Comparison of ENCODE assay signal across 22 cellular contexts in the genomic region with DNA sequence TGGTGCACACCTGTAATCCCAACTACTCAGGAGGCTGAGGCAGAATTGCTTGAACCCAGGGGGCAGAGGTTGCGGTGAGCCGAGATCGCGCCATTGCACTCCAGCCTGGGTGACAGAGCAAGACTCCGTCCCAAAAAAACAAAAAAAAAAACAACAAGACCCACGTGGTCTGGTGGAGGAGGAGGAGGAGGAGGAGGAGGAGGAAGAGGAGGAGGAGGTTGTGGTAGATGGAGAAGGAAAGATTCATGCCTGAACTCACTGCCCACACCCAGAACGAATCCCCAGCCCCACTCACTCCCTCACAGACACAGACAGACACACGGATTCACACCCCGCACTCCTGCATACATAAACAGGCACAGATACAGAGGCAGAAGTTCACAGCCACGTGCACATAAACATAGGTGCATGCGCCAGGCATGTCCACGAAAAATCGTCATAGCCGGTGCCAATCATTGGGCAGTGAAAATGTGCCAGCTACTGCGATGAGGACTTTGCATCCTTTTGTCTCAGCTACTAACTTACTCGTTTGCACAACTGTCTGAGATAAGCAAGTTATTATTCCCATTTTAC.
"Had no signal": no experiment of that assay in that cellular context is flagged by ENCODE, and none has a peak within 500 bp of the region (broad histone marks: within the 10 kb centered on the region; RNA-seq: fewer than 3 reads in every experiment).

No MANE protein-coding gene starts in this region.

- H3K9me3 ChIP-seq: SJSA1 had no signal

- FAIRE-seq: K562, RCC 7860 had no signal

- H3K4me3 ChIP-seq: K562, SJSA1, SK-N-MC had no signal

- H3K36me3 ChIP-seq: SJSA1 had no signal

- H3K4me2 ChIP-seq: KMS-11 had no signal

- DNase-seq: Kasumi-1, MM.1S, NCI-H1092 treated with DMSO at 0.1 percent for 48 hours, NCI-H1436, NCI-H187, NCI-H2029, NCI-H2081 treated with DMSO at 0.1 percent for 48 hours, NCI-H2171, NCI-H226, NCI-H446, NCI-H510A, NCI-H524 treated with DMSO at 0.1 percent for 48 hours, NCI-H69, NCI-H774, Right ventricle myocardium superior, RPMI8226, SIG-M5 had no signal

- H3K9ac ChIP-seq: KMS-11 had no signal

- H3K27ac ChIP-seq: KMS-11, SJSA1, SK-N-MC had no signal

- ATAC-seq: K562 had no signal

- H3K4me1 ChIP-seq: SJSA1 had no signal
